27 cellular contexts compared by ENCODE assay signal in the genomic region with DNA sequence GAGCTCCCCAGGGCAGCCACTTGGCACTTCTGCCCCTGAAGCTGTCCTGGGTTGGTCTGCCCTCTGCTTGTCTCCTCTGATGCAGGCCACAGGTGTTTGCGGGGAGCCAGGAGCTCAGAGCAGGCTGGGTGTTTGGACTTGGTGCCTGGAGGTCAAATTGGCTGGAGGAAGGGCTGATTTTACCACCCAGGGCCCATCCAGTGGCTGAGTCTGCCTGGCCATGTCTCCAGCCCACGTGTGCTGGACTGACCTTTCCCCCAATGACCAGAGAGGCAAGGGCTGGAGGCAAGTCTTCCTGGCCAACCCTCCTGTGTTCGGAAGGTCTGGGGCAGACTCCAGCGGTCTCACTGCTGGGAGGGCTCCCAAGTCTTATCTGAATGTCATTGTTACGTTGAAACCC.
"Had no signal": no experiment of that assay in that cellular context is flagged by ENCODE, and none has a peak within 500 bp of the region (broad histone marks: within the 10 kb centered on the region; RNA-seq: fewer than 3 reads in every experiment).

No MANE protein-coding gene starts in this region.

- H3K4me3 ChIP-seq: ascending aorta, breast epithelium, cardiac muscle cell, colonic mucosa had no signal

- ATAC-seq: activated CD4-positive, alpha-beta T cell treated with anti-CD3 and anti-CD28 coated beads for 36 hours; activated CD8-positive, alpha-beta memory T cell treated with anti-CD3 and anti-CD28 coated beads, Interleukin-2, amount 10 ng/mL, durations not matched to agents 7 days and 5 days; activated CD8-positive, alpha-beta T cell treated with anti-CD3 and anti-CD28 coated beads, Interleukin-2, amount 10 ng/mL, durations not matched to agents 7 days and 5 days; activated naive CD4-positive, alpha-beta T cell treated with anti-CD3 and anti-CD28 coated beads, Interleukin-2, amount 50 U/mL, for 72 hours; esophagus mucosa had no signal

- H3K4me1 ChIP-seq: ascending aorta, breast epithelium, colonic mucosa had no signal

- H3K36me3 ChIP-seq: ascending aorta, breast epithelium, cardiac muscle cell, colonic mucosa had no signal

- H3K27ac ChIP-seq: ascending aorta, breast epithelium, cardiac muscle cell, colonic mucosa had no signal

- H3K9me3 ChIP-seq: ascending aorta, breast epithelium, colonic mucosa had no signal

- DNase-seq: activated CD4-positive, alpha-beta memory T cell treated with anti-CD3 and anti-CD28 coated beads for 36 hours; activated CD4-positive, alpha-beta T cell treated with anti-CD3 and anti-CD28 coated beads for 36 hours; activated CD4-positive, alpha-beta T cell treated with anti-CD3 and anti-CD28 coated beads, Interleukin-2, amount 10 ng/mL, durations not matched to agents 24 days and 14 days; activated CD4-positive, CD25-positive, alpha-beta regulatory T cell; activated CD4-positive, CD25-positive, alpha-beta regulatory T cell treated with anti-CD3 and anti-CD28 coated beads, Interleukin-2, amount 50 U/mL, for 72 hours; activated CD8-positive, alpha-beta memory T cell treated with anti-CD3 and anti-CD28 coated beads, Interleukin-2, amount 10 ng/mL, durations not matched to agents 7 days and 5 days; activated CD8-positive, alpha-beta memory T cell treated with anti-CD3 and anti-CD28 coated beads, Interleukin-2, amount 50 U/mL, for 4 hours; activated CD8-positive, alpha-beta T cell treated with anti-CD3 and anti-CD28 coated beads, Interleukin-2, amount 10 ng/mL, durations not matched to agents 7 days and 5 days; activated effector memory CD4-positive, alpha-beta T cell treated with anti-CD3 and anti-CD28 coated beads, Interleukin-2, amount 50 U/mL, for 16 hours; activated naive CD4-positive, alpha-beta T cell; activated naive CD4-positive, alpha-beta T cell treated with anti-CD3 and anti-CD28 coated beads, Interleukin-2, amount 10 ng/mL, durations not matched to agents 7 days and 5 days; activated naive CD8-positive, alpha-beta T cell treated with anti-CD3 and anti-CD28 coated beads, Interleukin-2, amount 10 ng/mL, durations not matched to agents 7 days and 5 days; activated T-cell treated with anti-CD3 and anti-CD28 coated beads, Interleukin-2, amount 50 U/mL, for 1 hour; activated T-cell treated with anti-CD3 and anti-CD28 coated beads, Interleukin-2, amount 50 U/mL, for 48 hours; central memory CD4-positive, alpha-beta T cell; cerebellar nuclear complex; colonic mucosa; effector CD8-positive, alpha-beta T cell; endodermal cell; foreskin fibroblast; T-helper 2 cell had no signal

- H3K27me3 ChIP-seq: ascending aorta, breast epithelium, cardiac muscle cell, colonic mucosa had no signal

- FAIRE-seq: frontal cortex had no signal
